Comparison of ENCODE assay signal across 21 cellular contexts in the genomic region with DNA sequence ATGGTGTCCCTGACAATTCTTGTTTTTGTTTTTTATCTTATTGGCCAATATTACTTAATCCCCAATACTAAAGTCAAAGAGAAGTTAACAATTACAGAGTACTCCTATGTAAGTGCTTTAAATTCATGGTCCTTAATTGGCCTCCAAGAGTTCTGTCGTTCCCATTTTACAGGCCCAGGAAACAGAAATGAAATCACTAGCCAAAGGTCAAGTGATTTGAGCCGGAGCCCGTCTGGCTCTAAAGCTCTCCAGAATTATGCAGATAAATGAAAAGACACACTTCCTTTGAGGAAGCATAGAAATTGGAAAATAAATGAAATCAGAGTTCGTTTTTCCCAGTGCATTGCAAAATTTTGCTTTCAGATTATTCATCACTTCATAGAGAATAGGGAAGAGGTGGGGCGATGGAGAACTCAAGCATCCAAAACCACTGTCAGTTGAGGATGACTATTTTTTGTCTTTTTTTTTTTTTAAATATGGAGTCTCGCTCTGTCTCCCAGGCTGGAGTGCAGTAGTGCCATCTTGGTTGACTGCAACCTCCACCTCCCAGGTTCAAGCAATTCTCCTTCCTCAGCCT.
DNase-seq lines count a peak whose midpoint lies in the region; TF ChIP-seq lines count a peak whose summit lies in the region.
"Had no signal": no experiment of that assay in that cellular context is flagged by ENCODE, and none has a peak within 500 bp of the region (broad histone marks: within the 10 kb centered on the region; RNA-seq: fewer than 3 reads in every experiment).

No MANE protein-coding gene starts in this region.

- H3K14ac ChIP-seq in mesenchymal stem cell (ENCODE audit: low read length in 2 of 2), result no peak overlapping the region

- DNase-seq in LNCaP clone FGC (ENCODE audit: low read depth), result peak; percentile 18
- no peak for DNase-seq in mesenchymal stem cell
- no peak for DNase-seq in HuH-7 (ENCODE audit: low spot score)
- DNase-seq in NCI-H524 treated with DMSO at 0.1 percent for 48 hours (lab: John Stamatoyannopoulos, UW), result no peak
- no peak for DNase-seq in chondrocyte (ENCODE audit: low spot score)
- DNase-seq in dermis blood vessel endothelial cell, result no peak
- DNase-seq: activated CD4-positive, alpha-beta memory T cell treated with anti-CD3 and anti-CD28 coated beads for 36 hours; activated CD4-positive, alpha-beta T cell treated with anti-CD3 and anti-CD28 coated beads for 1 hour; activated naive CD4-positive, alpha-beta T cell treated with Interleukin-2 at 50 U/mL for 16 hours; GDM1; Kasumi-1; NCI-H1048; NCI-H446; retina; RPMI8226; stimulated activated naive CD8-positive, alpha-beta T cell treated with anti-CD3 and anti-CD28 coated beads, Interleukin-15, Interleukin-2, amounts not matched to agents 100 U/mL and 50 U/mL, for 24 hours; testis had no signal

- H2BK120ac ChIP-seq in mesenchymal stem cell (ENCODE audit: low read depth, low read length), result no peak overlapping the region

- peaks cover 2% of the 10 kb centered on the region for H3K36me3 Mint-ChIP-seq in chondrocyte (ENCODE audit: low read depth)
- H3K36me3 Mint-ChIP-seq: activated CD4-positive, alpha-beta memory T cell treated with anti-CD3 and anti-CD28 coated beads for 36 hours had no signal

- peaks cover 3% of the 10 kb centered on the region for H3K27me3 Mint-ChIP-seq in chondrocyte (ENCODE audit: low read depth)

- H4K8ac ChIP-seq in mesenchymal stem cell (ENCODE audit: low read length), result no peak overlapping the region

- no peaks in the 10 kb centered on the region for H3K4me1 Mint-ChIP-seq in chondrocyte (ENCODE audit: low read depth)

- H2BK15ac ChIP-seq in mesenchymal stem cell (ENCODE audit: low read depth, poor library complexity, severe bottlenecking), result no peak overlapping the region

- no peak overlapping the region for H2BK12ac ChIP-seq in mesenchymal stem cell (ENCODE audit: low read length in 2 of 2)

- no peak overlapping the region for H2BK5ac ChIP-seq in mesenchymal stem cell (ENCODE audit: low read depth, low read length, poor library complexity, severe bottlenecking)

- H3K4me2 ChIP-seq in BLaER1, result peak overlapping the region; percentile 75
- H3K4me2 ChIP-seq in mesenchymal stem cell (ENCODE audit: low read length, poor library complexity, severe bottlenecking), result no peak overlapping the region
- H3K4me2 ChIP-seq: smooth muscle cell had no signal

- H2AFZ ChIP-seq in mesenchymal stem cell (ENCODE audit: low read depth, low read length), result no peak overlapping the region

- H3K27ac ChIP-seq in BLaER1 (peak overlapping the region; percentile 88), VCaP (peak overlapping the region; percentile 99), mesenchymal stem cell (ENCODE audit: low read length, poor library complexity, severe bottlenecking) (no peak overlapping the region)
- H3K27ac ChIP-seq: SK-N-MC, testis had no signal

- no peak overlapping the region for H3K18ac ChIP-seq in mesenchymal stem cell (ENCODE audit: low read depth in 1 of 2, low read length in 2 of 2)

- WGBS in mesenchymal stem cell, result 63% methylated on average over 6 of the region's 6 CpGs

- H3K4ac ChIP-seq in mesenchymal stem cell (ENCODE audit: low read depth in 1 of 2, low read length in 2 of 2), result no peak overlapping the region

- H4K91ac ChIP-seq in mesenchymal stem cell (ENCODE audit: low read length), result no peak overlapping the region

- H3K36me3 ChIP-seq in BLaER1 (0 out of 2 replicates have a peak, but pooled peaks cover 5% of the 10 kb centered on the region), mesenchymal stem cell (ENCODE audit: control insufficient read depth in 1 of 2, insufficient read depth in 2 of 2, low read depth in 1 of 2, low read length in 2 of 2) (no peaks in the 10 kb centered on the region)

- H3K4me3 ChIP-seq in BLaER1, result no peak overlapping the region
- H3K4me3 ChIP-seq in LNCaP clone FGC (ENCODE audit: low read depth, low read length), result no peak overlapping the region
- no peak overlapping the region for H3K4me3 ChIP-seq in mesenchymal stem cell (ENCODE audit: insufficient read depth in 1 of 2, low read depth in 1 of 2, low read length in 2 of 2)
- H3K4me3 ChIP-seq: SK-N-MC, smooth muscle cell, testis had no signal

- H4K20me1 ChIP-seq in BLaER1, result no peaks in the 10 kb centered on the region

- peaks cover 7% of the 10 kb centered on the region for H3K9me3 Mint-ChIP-seq in chondrocyte (ENCODE audit: low read depth)
- H3K9me3 Mint-ChIP-seq: activated CD4-positive, alpha-beta memory T cell treated with anti-CD3 and anti-CD28 coated beads for 36 hours had no signal

- H3K27ac Mint-ChIP-seq in chondrocyte (ENCODE audit: unreplicated experiment), result no peak overlapping the region
- H3K27ac Mint-ChIP-seq: activated CD4-positive, alpha-beta memory T cell treated with anti-CD3 and anti-CD28 coated beads for 36 hours had no signal

- no peak overlapping the region for H2AK5ac ChIP-seq in mesenchymal stem cell (ENCODE audit: low read length, severe bottlenecking)

- no peak overlapping the region; the same call in 1 of the 2 replicates for H3K9ac ChIP-seq in BLaER1
- peak overlapping the region; percentile 37 for H3K9ac ChIP-seq in mesenchymal stem cell (ENCODE audit: low read length)

- TF ChIP-seq CTCF in LNCaP clone FGC (IDR thresholded peaks at IDR 0.05; ENCODE audit: control insufficient read depth, extremely low read depth, insufficient read depth) (no peak), VCaP (conservative IDR thresholded peaks at IDR 0.05) (no peak), chondrocyte (IDR thresholded peaks at IDR 0.05) (no peak)

- H3K79me1 ChIP-seq in mesenchymal stem cell (replicated peaks; ENCODE audit: low read length, poor library complexity, severe bottlenecking), result no peaks in the 10 kb centered on the region

- H3K27me3 ChIP-seq in BLaER1 (no peaks in the 10 kb centered on the region), mesenchymal stem cell (ENCODE audit: control insufficient read depth in 1 of 2, insufficient read depth in 1 of 2, low read length in 2 of 2) (peaks cover 0 to 8% of the 10 kb centered on the region in 2 experiments)
- H3K27me3 ChIP-seq: testis had no signal

- H3K9me3 ChIP-seq in BLaER1, result peaks cover 28% of the 10 kb centered on the region
- H3K9me3 ChIP-seq in mesenchymal stem cell (ENCODE audit: control insufficient read depth, low read length), result no peaks in the 10 kb centered on the region
- H3K9me3 ChIP-seq: testis had no signal

- no peak overlapping the region for H3K23ac ChIP-seq in mesenchymal stem cell (ENCODE audit: low read length in 2 of 2)

- H3K4me1 ChIP-seq in BLaER1 (peaks cover 63% of the 10 kb centered on the region), mesenchymal stem cell (ENCODE audit: control insufficient read depth, insufficient read depth, low read depth, low read length) (no peaks in the 10 kb centered on the region)

- no peak overlapping the region for H3K4me3 Mint-ChIP-seq in chondrocyte (ENCODE audit: unreplicated experiment)
- H3K4me3 Mint-ChIP-seq: activated CD4-positive, alpha-beta memory T cell treated with anti-CD3 and anti-CD28 coated beads for 36 hours had no signal
